In genomic region chr5:177538876-177539275, GRCh38 we compare ENCODE assay signal across 19 cellular contexts. TPM values are rescaled to one million over a fixed set of nuclear protein-coding genes. Genes with fewer than 3 reads are reported as not detected.
DNase-seq lines count a peak whose midpoint lies in the region; ATAC-seq and TF ChIP-seq lines count a peak whose summit lies in the region.
"Had no signal": no experiment of that assay in that cellular context is flagged by ENCODE, and none has a peak within 500 bp of the region (broad histone marks: within the 10 kb centered on the region; RNA-seq: fewer than 3 reads in every experiment).

No MANE protein-coding gene starts in this region.

- peaks cover 12% of the 10 kb centered on the region for H3K36me3 ChIP-seq in Panc1 (ENCODE audit: control insufficient read depth, insufficient read depth, low read length)
- H3K36me3 ChIP-seq in esophagus muscularis mucosa: peaks cover 3 to 50% (median 31%) of the 10 kb centered on the region in 4 donors
- peaks cover 0 to 52% (median 33%) of the 10 kb centered on the region in 5 donors for H3K36me3 ChIP-seq in subcutaneous abdominal adipose tissue (ENCODE audit: control insufficient read depth in 5 of 5, insufficient read depth in 5 of 5, low read length in 5 of 5)

- TF ChIP-seq EP300 in esophagus muscularis mucosa (IDR thresholded peaks at IDR 0.05): no peak

- DNase-seq in Panc1 (ENCODE audit: low read depth, low spot score) (no peak), esophagus muscularis mucosa (ENCODE audit: extremely low spot score) (no peak), HCEC 1CT (no peak), ureter (ENCODE audit: low spot score) (no peak)
- no peak for DNase-seq in activated CD8-positive, alpha-beta T cell treated with anti-CD3 and anti-CD28 coated beads for 36 hours
- DNase-seq: activated CD4-positive, alpha-beta T cell treated with anti-CD3 and anti-CD28 coated beads, Interleukin-2, amount 10 ng/mL, durations not matched to agents 7 days and 5 days; dorsolateral prefrontal cortex; KG1; NCI-H1092 treated with DMSO at 0.1 percent for 48 hours; NCI-H2107; NCI-H774; stimulated activated CD4-positive, alpha-beta T cell treated with anti-CD3 and anti-CD28 coated beads, Interleukin-1b, Interleukin-23, amount 100 ng/mL, for 48 hours had no signal

- BruUV-seq in Panc1 (replicated peaks; lab: Mats Ljungman, UMichigan): no TSS peak

- TF ChIP-seq CTCF in Panc1 (IDR thresholded peaks at IDR 0.05) (no peak), esophagus muscularis mucosa (IDR thresholded peaks at IDR 0.05) (no peak), nephron (IDR thresholded peaks at IDR 0.05; ENCODE audit: unreplicated experiment in 3 of 3) (no peak)
- no peak for TF ChIP-seq CTCF in activated CD8-positive, alpha-beta T cell treated with anti-CD3 and anti-CD28 coated beads for 36 hours (IDR thresholded peaks at IDR 0.05)

- peaks cover 45% of the 10 kb centered on the region for H3K36me3 Mint-ChIP-seq in nephron (ENCODE audit: low read depth)
- H3K36me3 Mint-ChIP-seq in activated CD8-positive, alpha-beta T cell treated with anti-CD3 and anti-CD28 coated beads for 36 hours (ENCODE audit: low read depth): peaks cover 14% of the 10 kb centered on the region
- H3K36me3 Mint-ChIP-seq: activated naive CD4-positive, alpha-beta T cell treated with anti-CD3 and anti-CD28 coated beads, Interleukin-2, amount 50 U/mL, for 72 hours had no signal

- no peaks in the 10 kb centered on the region for H3K27me3 Mint-ChIP-seq in nephron (ENCODE audit: low read depth)
- no peaks in the 10 kb centered on the region for H3K27me3 Mint-ChIP-seq in activated CD8-positive, alpha-beta T cell treated with anti-CD3 and anti-CD28 coated beads for 36 hours
- H3K27me3 Mint-ChIP-seq: activated CD4-positive, alpha-beta T cell treated with anti-CD3 and anti-CD28 coated beads, Interleukin-2, amount 10 ng/mL, durations not matched to agents 7 days and 5 days; brain; memory B cell had no signal

- H3K27ac ChIP-seq in Panc1 (ENCODE audit: low read length) (peak overlapping the region; percentile 94), esophagus muscularis mucosa (replicated peaks in 1 of 4) (peak overlapping the region; percentile 75 to 82 (median 80)), subcutaneous abdominal adipose tissue (ENCODE audit: low read depth, low read length) (peak overlapping the region; percentile 95)

- H3K9me3 ChIP-seq in Panc1 (ENCODE audit: control insufficient read depth, insufficient read depth, low read depth, low read length) (no peaks in the 10 kb centered on the region), esophagus muscularis mucosa (no peaks in the 10 kb centered on the region), subcutaneous abdominal adipose tissue (ENCODE audit: control insufficient read depth in 5 of 5, low read length in 5 of 5) (no peaks in the 10 kb centered on the region)

- H3K4me3 ChIP-seq in Panc1 (ENCODE audit: low read depth in 2 of 2, low read length in 2 of 2) (no peak overlapping the region), esophagus muscularis mucosa (no peak overlapping the region), subcutaneous abdominal adipose tissue (ENCODE audit: low read depth in 1 of 5, low read length in 5 of 5) (no peak overlapping the region)
- H3K4me3 ChIP-seq: dorsolateral prefrontal cortex, GM12878 had no signal

- in situ Hi-C loops in Panc1 (cut with HindIII; ENCODE audit: low pct_unique_long_range_greater_than_20kb, low sequenced_read_pairs): no loop called here

- H3K27me3 ChIP-seq in Panc1 (ENCODE audit: control insufficient read depth, insufficient read depth, low read length) (no peaks in the 10 kb centered on the region), esophagus muscularis mucosa (no peaks in the 10 kb centered on the region), subcutaneous abdominal adipose tissue (ENCODE audit: control insufficient read depth in 5 of 5, insufficient read depth in 4 of 5, low read length in 5 of 5) (no peaks in the 10 kb centered on the region)
- H3K27me3 ChIP-seq: dorsolateral prefrontal cortex had no signal

- ATAC-seq in Panc1: no peak
- ATAC-seq in GM21390 (IDR thresholded peaks at IDR 0.05; ENCODE audit: unreplicated experiment): no peak
- no peak for ATAC-seq in activated CD8-positive, alpha-beta T cell treated with anti-CD3 and anti-CD28 coated beads for 36 hours
- ATAC-seq: activated naive CD4-positive, alpha-beta T cell treated with anti-CD3 and anti-CD28 coated beads, Interleukin-2, amount 50 U/mL, for 72 hours; GM12878 had no signal

- H3K9ac ChIP-seq in subcutaneous abdominal adipose tissue (ENCODE audit: low read length in 5 of 5): peak overlapping the region in 2 of 5 donors; percentile 13 to 56

- no peak for TF ChIP-seq POLR2A in esophagus muscularis mucosa (IDR thresholded peaks at IDR 0.05; ENCODE audit: low read depth)

- POLR2A ChIA-PET in Panc1 (lab: Charles Lee): no interaction called here
- POLR2A ChIA-PET in activated CD8-positive, alpha-beta T cell treated with anti-CD3 and anti-CD28 coated beads for 36 hours (lab: Charles Lee): interaction anchor here (0.7 to 1.3 kb wide), 3 partner anchors 15 to 62 kb away, joined by 3 read pairs; partner anchors contain the start of gene DDX41

- H3K4me1 ChIP-seq in Panc1 (ENCODE audit: control insufficient read depth, insufficient read depth, low read length): peaks cover 52% of the 10 kb centered on the region
- peaks cover 56 to 84% (median 69%) of the 10 kb centered on the region in 4 donors for H3K4me1 ChIP-seq in esophagus muscularis mucosa
- H3K4me1 ChIP-seq in subcutaneous abdominal adipose tissue (ENCODE audit: control insufficient read depth in 5 of 5, insufficient read depth in 5 of 5, low read length in 5 of 5): peaks cover 14 to 51% (median 47%) of the 10 kb centered on the region in 5 donors

- H3K9me3 Mint-ChIP-seq in nephron: no peaks in the 10 kb centered on the region
- H3K9me3 Mint-ChIP-seq in activated CD8-positive, alpha-beta T cell treated with anti-CD3 and anti-CD28 coated beads for 36 hours: no peaks in the 10 kb centered on the region
- H3K9me3 Mint-ChIP-seq: activated CD4-positive, alpha-beta T cell treated with anti-CD3 and anti-CD28 coated beads, Interleukin-2, amount 10 ng/mL, durations not matched to agents 7 days and 5 days; activated naive CD4-positive, alpha-beta T cell treated with anti-CD3 and anti-CD28 coated beads, Interleukin-2, amount 50 U/mL, for 72 hours; brain; memory B cell had no signal

- 94% methylated on average over 8 of the region's 10 CpGs for WGBS in esophagus muscularis mucosa

- CTCF ChIA-PET in Panc1 (lab: Charles Lee): no interaction called here
- CTCF ChIA-PET in activated CD8-positive, alpha-beta T cell treated with anti-CD3 and anti-CD28 coated beads for 36 hours (lab: Charles Lee): interaction anchor here (1.8 kb wide), 1 partner anchor 38 kb away, joined by 6 read pairs; no protein-coding TSS in a partner anchor

- peaks cover 54% of the 10 kb centered on the region for H3K4me1 Mint-ChIP-seq in nephron
- peaks cover 4% of the 10 kb centered on the region for H3K4me1 Mint-ChIP-seq in activated CD8-positive, alpha-beta T cell treated with anti-CD3 and anti-CD28 coated beads for 36 hours (ENCODE audit: low read depth)

- intact Hi-C loops in Panc1 (cut with micrococcal nuclease; ENCODE audit: unreplicated experiment): no loop called here
- intact Hi-C loops in esophagus muscularis mucosa (cut with DNase I): no loop called here
- intact Hi-C loops in activated CD8-positive, alpha-beta T cell treated with anti-CD3 and anti-CD28 coated beads for 36 hours (cut with micrococcal nuclease): no loop called here

- H3K4me3 Mint-ChIP-seq in nephron: no peak overlapping the region
- H3K4me3 Mint-ChIP-seq in activated CD8-positive, alpha-beta T cell treated with anti-CD3 and anti-CD28 coated beads for 36 hours: no peak overlapping the region
- H3K4me3 Mint-ChIP-seq: activated CD4-positive, alpha-beta T cell treated with anti-CD3 and anti-CD28 coated beads, Interleukin-2, amount 10 ng/mL, durations not matched to agents 7 days and 5 days; brain; memory B cell had no signal

- peak overlapping the region in 2 of 3 experiments; percentile 96 for H3K27ac Mint-ChIP-seq in nephron
- no peak overlapping the region for H3K27ac Mint-ChIP-seq in activated CD8-positive, alpha-beta T cell treated with anti-CD3 and anti-CD28 coated beads for 36 hours
- H3K27ac Mint-ChIP-seq: activated CD4-positive, alpha-beta T cell treated with anti-CD3 and anti-CD28 coated beads, Interleukin-2, amount 10 ng/mL, durations not matched to agents 7 days and 5 days; memory B cell had no signal

RNA-seq across cellular contexts. Expression of gene FAM193B, which starts 15.5 kb away (rescaled TPM):
- total RNA-seq in Panc1 (2021; ENCODE audit: unreplicated experiment): 58.5 TPM
- polyA plus RNA-seq in Panc1 (2012; ENCODE audit: insufficient read length): 47.8 TPM
- total RNA-seq in esophagus muscularis mucosa: 10 to 100 TPM; 24.4 to 65.6 (median 50.7) TPM
- 10 to 100 TPM; 71.4 to 76.7 TPM for total RNA-seq in activated CD8-positive, alpha-beta T cell treated with anti-CD3 and anti-CD28 coated beads for 36 hours
- 76.0 TPM for total RNA-seq in ureter

RNA-seq across cellular contexts. Expression of gene DDX41, which starts 22.1 kb away (rescaled TPM):
- total RNA-seq in Panc1 (2021; ENCODE audit: unreplicated experiment) (111 TPM), esophagus muscularis mucosa (10 to 100 TPM; 58.1 to 92.1 (median 66.0) TPM), ureter (89.1 TPM)
- 259 TPM for polyA plus RNA-seq in Panc1 (2012; ENCODE audit: insufficient read length)
- total RNA-seq in activated CD8-positive, alpha-beta T cell treated with anti-CD3 and anti-CD28 coated beads for 36 hours: 100 to 1,000 TPM; 226 to 228 TPM

RNA-seq across cellular contexts. Expression of gene DOK3, which starts 29.2 kb away (rescaled TPM):
- 12.4 TPM for total RNA-seq in Panc1 (2021; ENCODE audit: unreplicated experiment)
- 11.9 TPM for polyA plus RNA-seq in Panc1 (2012; ENCODE audit: insufficient read length)
- total RNA-seq in esophagus muscularis mucosa: 10 to 100 TPM in 1 of 4 donors, 1 to 10 TPM in 3; 6.7 to 15.2 (median 7.5) TPM
- total RNA-seq in activated CD8-positive, alpha-beta T cell treated with anti-CD3 and anti-CD28 coated beads for 36 hours: 1 to 10 TPM; 7.4 to 8.0 TPM
- 7.9 TPM for total RNA-seq in ureter

RNA-seq across cellular contexts. Expression of gene PDLIM7, which starts 41.5 kb away (rescaled TPM):
- 62.9 TPM for total RNA-seq in Panc1 (2021; ENCODE audit: unreplicated experiment)
- polyA plus RNA-seq in Panc1 (2012; ENCODE audit: insufficient read length): 56.8 TPM
- total RNA-seq in esophagus muscularis mucosa: 1,000 to 10,000 TPM in 1 of 4 donors, 100 to 1,000 TPM in 3; 316 to 1,085 (median 575) TPM
- 10 to 100 TPM; 68.4 to 73.0 TPM for total RNA-seq in activated CD8-positive, alpha-beta T cell treated with anti-CD3 and anti-CD28 coated beads for 36 hours
- total RNA-seq in ureter: 218 TPM

RNA-seq across cellular contexts. Expression of gene TMED9, which starts 53.1 kb away (rescaled TPM):
- total RNA-seq in Panc1 (2021; ENCODE audit: unreplicated experiment): 293 TPM
- polyA plus RNA-seq in Panc1 (2012; ENCODE audit: insufficient read length): 393 TPM
- total RNA-seq in esophagus muscularis mucosa: 10 to 100 TPM; 47.3 to 75.7 (median 62.3) TPM
- 100 to 1,000 TPM; 118 to 120 TPM for total RNA-seq in activated CD8-positive, alpha-beta T cell treated with anti-CD3 and anti-CD28 coated beads for 36 hours
- total RNA-seq in ureter: 137 TPM
